Comparison of ENCODE assay signal across 18 cellular contexts in genomic region chr2:234528410-234529150, GRCh38. TPM values are rescaled to one million over a fixed set of nuclear protein-coding genes. Genes with fewer than 3 reads are reported as not detected.
A peak's percentile ranks its signal among the peaks of the same experiment; 100 is the strongest.
DNase-seq lines count a peak whose midpoint lies in the region; ATAC-seq and TF ChIP-seq lines count a peak whose summit lies in the region.
"Had no signal": no experiment of that assay in that cellular context is flagged by ENCODE, and none has a peak within 500 bp of the region (broad histone marks: within the 10 kb centered on the region; RNA-seq: fewer than 3 reads in every experiment).

No MANE protein-coding gene starts in this region.

- no peak overlapping the region for H3K27ac ChIP-seq in brain microvascular endothelial cell
- H3K27ac ChIP-seq: HL-60, PC-9, SK-N-MC had no signal

- DNase-seq in H7 (peak; percentile 38), NCI-H2227 treated with DMSO at 0.1 percent for 48 hours (lab: John Stamatoyannopoulos, UW) (peak; percentile 79), RPMI8226 (peak; percentile 12), islet precursor cell (peak; percentile 6), brain microvascular endothelial cell (no peak)
- DNase-seq: CD8-positive, alpha-beta T cell; NCI-H1105; NCI-H187; NCI-H2171; NCI-H510A; PC-9; T-helper 1 cell had no signal

- in situ Hi-C loops in brain microvascular endothelial cell (cut with HindIII; ENCODE audit: low pct_ligation_motif_present, low sequenced_read_pairs), result no loop called here

- TF ChIP-seq CTCF in brain microvascular endothelial cell (IDR thresholded peaks at IDR 0.05; ENCODE audit: low read depth, low read length, missing control alignments), result no peak

- ATAC-seq in HG03045 (IDR thresholded peaks at IDR 0.05; ENCODE audit: unreplicated experiment) (no peak), GM21529 (IDR thresholded peaks at IDR 0.05; ENCODE audit: unreplicated experiment) (no peak)
- ATAC-seq: CD8-positive, alpha-beta T cell; K562; Right ventricle myocardium inferior had no signal

- no peak overlapping the region for H3K4me3 ChIP-seq in H7 (ENCODE audit: insufficient read depth, low read depth, low read length)
- no peak overlapping the region for H3K4me3 ChIP-seq in brain microvascular endothelial cell (ENCODE audit: low read depth, low read length)
- H3K4me3 ChIP-seq: K562, PC-9, SK-N-MC had no signal

- H3K36me3 ChIP-seq in H7 (replicated peaks; ENCODE audit: control insufficient read depth, insufficient read depth, low read length) (no peaks in the 10 kb centered on the region), brain microvascular endothelial cell (replicated peaks) (no peaks in the 10 kb centered on the region)

- H3K27me3 ChIP-seq in H7 (ENCODE audit: control insufficient read depth, insufficient read depth, low read length), result no peaks in the 10 kb centered on the region
- H3K27me3 ChIP-seq in brain microvascular endothelial cell (replicated peaks), result no peaks in the 10 kb centered on the region

RNA-seq across cellular contexts. Expression of gene ARL4C, which starts 31.7 kb away (rescaled TPM):
- total RNA-seq in H7 (2014; rRNA removed; shearing (Covaris generic)), result 3.4 and 3.6 TPM in 2 replicates
